In the genomic region with DNA sequence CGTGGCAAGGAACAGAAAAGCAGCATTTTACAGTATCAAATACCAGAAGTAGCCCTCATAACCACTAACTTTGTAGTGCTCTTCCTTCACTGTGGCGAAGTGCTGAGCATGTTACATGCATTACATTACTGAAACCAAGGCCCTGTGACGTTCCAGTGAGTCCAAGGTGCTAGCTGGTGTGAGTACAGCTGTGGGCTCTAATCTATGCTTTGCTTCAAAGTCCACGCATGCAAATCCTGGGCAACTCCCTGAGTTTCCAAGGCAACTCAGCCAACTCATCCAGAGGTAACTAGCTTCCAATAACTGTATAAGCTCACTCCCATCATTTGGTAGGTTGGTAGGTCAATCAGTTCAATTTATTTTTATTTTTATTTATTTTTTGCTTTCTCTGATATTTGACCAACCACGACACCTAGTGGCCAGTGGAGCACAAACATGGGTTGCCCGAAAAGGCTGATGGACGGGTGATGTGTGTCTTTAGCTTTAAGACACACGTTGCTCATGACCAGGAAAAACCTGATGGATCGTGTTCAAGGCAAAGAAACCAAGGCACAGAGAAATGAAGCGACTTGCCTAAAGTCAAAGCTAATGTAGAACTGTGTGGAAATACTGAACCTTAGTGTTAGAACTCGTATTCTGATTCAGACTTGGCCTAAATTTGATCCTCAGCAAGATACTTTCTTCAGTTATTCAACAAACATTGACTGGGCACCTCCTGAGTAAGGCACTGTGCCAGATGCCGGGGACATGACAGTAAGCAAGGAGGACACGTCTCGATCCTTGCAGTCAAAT, we compare ENCODE assay signal across 8 cellular contexts.
A peak's percentile ranks its signal among the peaks of the same experiment; 100 is the strongest.
DNase-seq lines count a peak whose midpoint lies in the region; ATAC-seq and TF ChIP-seq lines count a peak whose summit lies in the region.

No MANE protein-coding gene starts in this region.

- peak; percentile 82 for DNase-seq in COLO668 (lab: John Stamatoyannopoulos, UW; ENCODE audit: unreplicated experiment)
- DNase-seq in NCI-H748 treated with DMSO at 0.1 percent for 48 hours (lab: John Stamatoyannopoulos, UW): peak; percentile 61
- DNase-seq in activated CD8-positive, alpha-beta memory T cell treated with anti-CD3 and anti-CD28 coated beads for 4 hours (ENCODE audit: low read depth in 2 of 2): peak; percentile 28 to 31
- peak; percentile 91 for DNase-seq in epithelial cell of esophagus (ENCODE audit: low read depth)
- peak; percentile 56 for DNase-seq in stromal cell of bone marrow (ENCODE audit: low read depth)

- H3K36me3 ChIP-seq in muscle layer of duodenum (ENCODE audit: control insufficient read depth in 1 of 2, insufficient read depth in 2 of 2, low read length in 2 of 2): no peaks in the 10 kb centered on the region

- H3K9me3 ChIP-seq in muscle layer of duodenum (ENCODE audit: control insufficient read depth in 1 of 2, low read length in 2 of 2): no peaks in the 10 kb centered on the region

- ATAC-seq in GM19372 (IDR thresholded peaks at IDR 0.05; ENCODE audit: low read depth, unreplicated experiment) (peak; percentile 99), HG03432 (IDR thresholded peaks at IDR 0.05; ENCODE audit: unreplicated experiment) (peak; percentile 99)

- H3K4me3 ChIP-seq in epithelial cell of esophagus (ENCODE audit: low read length) (no peak overlapping the region), muscle layer of duodenum (ENCODE audit: low read depth in 1 of 2, low read length in 2 of 2) (no peak overlapping the region)

- H3K27me3 ChIP-seq in muscle layer of duodenum (ENCODE audit: low read depth, low read length): no peaks in the 10 kb centered on the region

- peak overlapping the region; percentile 86 for H3K27ac ChIP-seq in muscle layer of duodenum (ENCODE audit: low read length)

- peak; percentile 84 for TF ChIP-seq CTCF in epithelial cell of esophagus (IDR thresholded peaks at IDR 0.05; ENCODE audit: insufficient read depth, low read depth, low read length, missing control alignments)

- H3K4me1 ChIP-seq in muscle layer of duodenum (ENCODE audit: control insufficient read depth in 1 of 2, insufficient read depth in 2 of 2, low read length in 2 of 2): peaks cover 10 to 22% of the 10 kb centered on the region in 2 donors

Comparison
In these comparisons a context has a peak if more than half of its experiments do, and no peak if none do; other contexts are left out.
1. DNase-seq: peak in every context shown above with its lines; median percentile 91 in epithelial cell of esophagus; 82 in COLO668; 61 in NCI-H748 treated with DMSO at 0.1 percent for 48 hours; 56 in stromal cell of bone marrow; 30 in activated CD8-positive, alpha-beta memory T cell treated with anti-CD3 and anti-CD28 coated beads for 4 hours.